In the genomic region with DNA sequence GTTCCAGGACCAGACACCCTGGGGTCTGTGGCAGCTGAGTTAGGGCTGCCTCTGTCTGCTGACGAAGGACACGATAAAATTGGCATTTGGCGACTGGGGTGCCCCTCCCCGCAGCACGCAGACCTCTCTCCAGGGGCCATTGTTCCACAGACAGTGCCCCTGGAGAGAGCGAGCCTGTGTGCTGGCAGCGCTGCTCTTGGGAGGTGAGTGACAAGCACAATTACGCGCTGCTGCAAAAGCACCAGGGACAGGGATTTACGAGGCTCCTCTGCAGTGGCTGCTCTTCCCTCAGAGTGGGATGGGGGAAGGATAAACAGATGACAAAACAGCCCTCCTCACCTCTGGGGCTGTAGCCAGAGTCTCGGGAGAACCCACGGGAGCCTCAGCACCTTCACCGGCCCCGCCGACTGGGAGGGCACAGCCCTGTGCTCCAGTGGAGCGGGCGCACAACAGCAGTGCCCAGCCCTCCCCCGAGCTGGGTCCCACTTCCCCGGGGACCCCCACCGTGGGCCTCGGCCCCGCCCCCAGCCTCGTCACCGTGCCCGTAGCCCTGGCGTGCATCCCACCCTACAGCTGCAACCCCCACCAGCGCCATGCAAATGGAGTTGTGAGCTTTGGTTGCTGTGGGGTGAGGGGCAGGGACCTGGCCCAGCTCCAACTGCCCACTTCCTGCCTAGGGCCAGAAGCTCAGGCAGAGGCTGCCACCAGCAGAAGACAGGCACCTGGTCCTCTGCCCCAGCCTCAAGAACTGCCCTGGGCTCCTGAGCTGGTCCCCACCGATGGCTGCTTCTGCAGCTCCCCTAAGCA, we compare ENCODE assay signal across 17 cellular contexts. TPM values are rescaled to one million over a fixed set of nuclear protein-coding genes. Genes with fewer than 3 reads are reported as not detected.
A peak's percentile ranks its signal among the peaks of the same experiment; 100 is the strongest.
DNase-seq lines count a peak whose midpoint lies in the region; ATAC-seq and TF ChIP-seq lines count a peak whose summit lies in the region.
"Had no signal": no experiment of that assay in that cellular context is flagged by ENCODE, and none has a peak within 500 bp of the region (broad histone marks: within the 10 kb centered on the region; RNA-seq: fewer than 3 reads in every experiment).

No MANE protein-coding gene starts in this region.

- no peak overlapping the region for H3K4me3 Mint-ChIP-seq in WTC11
- H3K4me3 Mint-ChIP-seq in activated T-helper 1 cell treated with anti-CD3 and anti-CD28 coated beads, Interleukin-12 subunit alpha, Interleukin-12 subunit beta, Interleukin-2, Interleukin-4 antibody, amounts not matched to agents 30 ng/mL and 10 ng/mL and 1 ng/mL, durations not matched to agents 14 hours and 24 hours and 36 hours = no peak overlapping the region

- no peaks in the 10 kb centered on the region for H3K79me2 ChIP-seq in Loucy (ENCODE audit: insufficient read depth, low read length)

- H3K9me2 ChIP-seq in Loucy (replicated peaks; ENCODE audit: low read depth, low read length) = no peaks in the 10 kb centered on the region

- H3K27me3 Mint-ChIP-seq in WTC11 (ENCODE audit: low read depth) = no peaks in the 10 kb centered on the region
- no peaks in the 10 kb centered on the region for H3K27me3 Mint-ChIP-seq in activated T-helper 1 cell treated with anti-CD3 and anti-CD28 coated beads, Interleukin-12 subunit alpha, Interleukin-12 subunit beta, Interleukin-2, Interleukin-4 antibody, amounts not matched to agents 30 ng/mL and 10 ng/mL and 1 ng/mL, durations not matched to agents 14 hours and 24 hours and 36 hours (ENCODE audit: insufficient read depth)
- H3K27me3 Mint-ChIP-seq: naive B cell had no signal

- H3K9me3 Mint-ChIP-seq in WTC11 = no peaks in the 10 kb centered on the region
- H3K9me3 Mint-ChIP-seq in activated T-helper 1 cell treated with anti-CD3 and anti-CD28 coated beads, Interleukin-12 subunit alpha, Interleukin-12 subunit beta, Interleukin-2, Interleukin-4 antibody, amounts not matched to agents 30 ng/mL and 10 ng/mL and 1 ng/mL, durations not matched to agents 14 hours and 24 hours and 36 hours = no peaks in the 10 kb centered on the region
- H3K9me3 Mint-ChIP-seq: naive B cell had no signal

- H3K4me3 ChIP-seq in BE2C (ENCODE audit: low read depth, low read length) (peak overlapping the region; percentile 6; the same call in 1 of the 2 replicates), Loucy (ENCODE audit: low read length, poor library complexity, severe bottlenecking) (no peak overlapping the region)
- H3K4me3 ChIP-seq: tibial nerve had no signal

- H3K36me3 ChIP-seq in BE2C = peaks cover 3% of the 10 kb centered on the region; the same call in 1 of the 2 replicates
- no peaks in the 10 kb centered on the region for H3K36me3 ChIP-seq in Loucy (ENCODE audit: insufficient read depth, low read length)
- H3K36me3 ChIP-seq: brain microvascular endothelial cell had no signal

- no peak overlapping the region for H3K9ac ChIP-seq in Loucy (ENCODE audit: low read depth, low read length, poor library complexity, severe bottlenecking)

- peaks cover 13% of the 10 kb centered on the region for H3K36me3 Mint-ChIP-seq in WTC11
- peaks cover 6% of the 10 kb centered on the region for H3K36me3 Mint-ChIP-seq in activated T-helper 1 cell treated with anti-CD3 and anti-CD28 coated beads, Interleukin-12 subunit alpha, Interleukin-12 subunit beta, Interleukin-2, Interleukin-4 antibody, amounts not matched to agents 30 ng/mL and 10 ng/mL and 1 ng/mL, durations not matched to agents 14 hours and 24 hours and 36 hours (ENCODE audit: low read depth)

- H3K4me2 ChIP-seq in Loucy (ENCODE audit: low read depth, low read length, poor library complexity, severe bottlenecking) = peak overlapping the region; percentile 27

- H3K4me1 ChIP-seq in BE2C (peaks cover 11% of the 10 kb centered on the region), Loucy (ENCODE audit: insufficient read depth, low read length, poor library complexity, severe bottlenecking) (peaks cover 15% of the 10 kb centered on the region)
- H3K4me1 ChIP-seq: tibial nerve had no signal

- ATAC-seq in WTC11 = no peak
- ATAC-seq: left ventricle myocardium superior had no signal

- H2AFZ ChIP-seq in Loucy (ENCODE audit: low read length) = no peak overlapping the region

- intact Hi-C loops in activated T-helper 1 cell treated with anti-CD3 and anti-CD28 coated beads, Interleukin-12 subunit alpha, Interleukin-12 subunit beta, Interleukin-2, Interleukin-4 antibody, amounts not matched to agents 30 ng/mL and 10 ng/mL and 1 ng/mL, durations not matched to agents 14 hours and 24 hours and 36 hours (cut with micrococcal nuclease) = no loop called here

- CTCF ChIA-PET in WTC11 (lab: Charles Lee) = interaction anchor here (0.6 to 2.9 kb wide), 10 partner anchors 20 to 169 kb away, joined by 3 to 11 read pairs (median 3); no protein-coding TSS in a partner anchor

- POLR2A ChIA-PET in WTC11 (lab: Charles Lee) = no interaction called here

- no peaks in the 10 kb centered on the region for H3K4me1 Mint-ChIP-seq in WTC11
- no peaks in the 10 kb centered on the region for H3K4me1 Mint-ChIP-seq in activated T-helper 1 cell treated with anti-CD3 and anti-CD28 coated beads, Interleukin-12 subunit alpha, Interleukin-12 subunit beta, Interleukin-2, Interleukin-4 antibody, amounts not matched to agents 30 ng/mL and 10 ng/mL and 1 ng/mL, durations not matched to agents 14 hours and 24 hours and 36 hours (ENCODE audit: low read depth)

- H4K20me1 ChIP-seq in Loucy (ENCODE audit: insufficient read depth, low read length, poor library complexity, severe bottlenecking) = no peaks in the 10 kb centered on the region

- no peaks in the 10 kb centered on the region for H3F3A ChIP-seq in Loucy (ENCODE audit: low read depth)

- no peak for TF ChIP-seq CTCF in BE2C (IDR thresholded peaks at IDR 0.05; ENCODE audit: low read depth, low read length)
- TF ChIP-seq CTCF in Loucy (conservative IDR thresholded peaks at IDR 0.05; ENCODE audit: low read length) = no peak
- TF ChIP-seq CTCF in WTC11 (IDR thresholded peaks at IDR 0.05) = no peak

- peak overlapping the region; percentile 49 for H3K27ac Mint-ChIP-seq in WTC11
- H3K27ac Mint-ChIP-seq in activated T-helper 1 cell treated with anti-CD3 and anti-CD28 coated beads, Interleukin-12 subunit alpha, Interleukin-12 subunit beta, Interleukin-2, Interleukin-4 antibody, amounts not matched to agents 30 ng/mL and 10 ng/mL and 1 ng/mL, durations not matched to agents 14 hours and 24 hours and 36 hours = no peak overlapping the region

- no peaks in the 10 kb centered on the region for H3K9me3 ChIP-seq in BE2C
- H3K9me3 ChIP-seq in Loucy (ENCODE audit: insufficient read depth, low read depth, low read length) = no peaks in the 10 kb centered on the region
- H3K9me3 ChIP-seq: tibial nerve had no signal

- H3K27me3 ChIP-seq in BE2C (no peaks in the 10 kb centered on the region), Loucy (ENCODE audit: insufficient read depth, low read length, poor library complexity, severe bottlenecking) (no peaks in the 10 kb centered on the region)
- H3K27me3 ChIP-seq: brain microvascular endothelial cell, tibial nerve had no signal

- peak; percentile 61 for DNase-seq in BE2C
- no peak for DNase-seq in WTC11 (ENCODE audit: low spot score)
- DNase-seq in T1000 (lab: John Stamatoyannopoulos, UW) = no peak
- no peak for DNase-seq in activated T-helper 1 cell treated with anti-CD3 and anti-CD28 coated beads, Interleukin-12 subunit alpha, Interleukin-12 subunit beta, Interleukin-2, Interleukin-4 antibody, amounts not matched to agents 30 ng/mL and 10 ng/mL and 1 ng/mL, durations not matched to agents 14 hours and 24 hours and 36 hours (ENCODE audit: low spot score)
- DNase-seq in CD1c-positive myeloid dendritic cell (ENCODE audit: extremely low spot score) = no peak
- DNase-seq: activated naive CD4-positive, alpha-beta T cell; brain microvascular endothelial cell; DMS153; HCEC 1CT; KBM-7; left ventricle myocardium superior; naive B cell; NCI-H146; SIG-M5; stimulated activated CD8-positive, alpha-beta memory T cell treated with anti-CD3 and anti-CD28 coated beads, Interleukin-4, amount 100 ng/mL, for 48 hours had no signal

TF ChIP-seq in WTC11, 78 proteins besides CTCF, POLR2A, EP300 and RAD21 (continues in another document):
- no peak for TF ChIP-seq GABPB1 (CRISPR knock-in tag; IDR thresholded peaks at IDR 0.05)
- TF ChIP-seq NFYB (CRISPR knock-in tag; conservative IDR thresholded peaks at IDR 0.05; ENCODE audit: low read depth) = no peak

RNA-seq across cellular contexts. Expression of a gene that starts 19.6 kb away (rescaled TPM):
- polyA plus RNA-seq in BE2C (2012; ENCODE audit: insufficient read depth, insufficient read length, low read depth) = 127 TPM
- 92.8 to 99.6 TPM (median 94.2 TPM) in 3 replicates for total RNA-seq in WTC11 (2021)
- total RNA-seq in activated T-helper 1 cell treated with anti-CD3 and anti-CD28 coated beads, Interleukin-12 subunit alpha, Interleukin-12 subunit beta, Interleukin-2, Interleukin-4 antibody, amounts not matched to agents 30 ng/mL and 10 ng/mL and 1 ng/mL, durations not matched to agents 14 hours and 24 hours and 36 hours = 108 and 110 TPM in 2 replicates

RNA-seq across cellular contexts. Expression of a gene that starts 34.7 kb away (rescaled TPM):
- polyA plus RNA-seq in BE2C (2012; ENCODE audit: insufficient read depth, insufficient read length, low read depth) = 130 TPM
- total RNA-seq in WTC11 (2021) = 47.1 to 52.3 TPM (median 51.0 TPM) in 3 replicates
- total RNA-seq in activated T-helper 1 cell treated with anti-CD3 and anti-CD28 coated beads, Interleukin-12 subunit alpha, Interleukin-12 subunit beta, Interleukin-2, Interleukin-4 antibody, amounts not matched to agents 30 ng/mL and 10 ng/mL and 1 ng/mL, durations not matched to agents 14 hours and 24 hours and 36 hours = 49.7 and 60.4 TPM in 2 replicates

RNA-seq across cellular contexts. Expression of a gene that starts 48.3 kb away (rescaled TPM):
- polyA plus RNA-seq in BE2C (2012; ENCODE audit: insufficient read depth, insufficient read length, low read depth) = 60.8 TPM
- 92.8 to 95.2 TPM (median 94.3 TPM) in 3 replicates for total RNA-seq in WTC11 (2021)
- 12.8 and 13.9 TPM in 2 replicates for total RNA-seq in activated T-helper 1 cell treated with anti-CD3 and anti-CD28 coated beads, Interleukin-12 subunit alpha, Interleukin-12 subunit beta, Interleukin-2, Interleukin-4 antibody, amounts not matched to agents 30 ng/mL and 10 ng/mL and 1 ng/mL, durations not matched to agents 14 hours and 24 hours and 36 hours

RNA-seq across cellular contexts. Expression of a gene that starts 48.7 kb away (rescaled TPM):
- 712 TPM for polyA plus RNA-seq in BE2C (2012; ENCODE audit: insufficient read depth, insufficient read length, low read depth)
- 138 to 152 TPM (median 144 TPM) in 3 replicates for total RNA-seq in WTC11 (2021)
- 114 and 126 TPM in 2 replicates for total RNA-seq in activated T-helper 1 cell treated with anti-CD3 and anti-CD28 coated beads, Interleukin-12 subunit alpha, Interleukin-12 subunit beta, Interleukin-2, Interleukin-4 antibody, amounts not matched to agents 30 ng/mL and 10 ng/mL and 1 ng/mL, durations not matched to agents 14 hours and 24 hours and 36 hours

RNA-seq across cellular contexts. Expression of a gene that starts 58.2 kb away (rescaled TPM):
- 89.3 TPM for polyA plus RNA-seq in BE2C (2012; ENCODE audit: insufficient read depth, insufficient read length, low read depth)
- 115 to 127 TPM (median 116 TPM) in 3 replicates for total RNA-seq in WTC11 (2021)
- total RNA-seq in activated T-helper 1 cell treated with anti-CD3 and anti-CD28 coated beads, Interleukin-12 subunit alpha, Interleukin-12 subunit beta, Interleukin-2, Interleukin-4 antibody, amounts not matched to agents 30 ng/mL and 10 ng/mL and 1 ng/mL, durations not matched to agents 14 hours and 24 hours and 36 hours = 80.6 and 82.3 TPM in 2 replicates
